8 cellular contexts compared by ENCODE assay signal in the genomic region with DNA sequence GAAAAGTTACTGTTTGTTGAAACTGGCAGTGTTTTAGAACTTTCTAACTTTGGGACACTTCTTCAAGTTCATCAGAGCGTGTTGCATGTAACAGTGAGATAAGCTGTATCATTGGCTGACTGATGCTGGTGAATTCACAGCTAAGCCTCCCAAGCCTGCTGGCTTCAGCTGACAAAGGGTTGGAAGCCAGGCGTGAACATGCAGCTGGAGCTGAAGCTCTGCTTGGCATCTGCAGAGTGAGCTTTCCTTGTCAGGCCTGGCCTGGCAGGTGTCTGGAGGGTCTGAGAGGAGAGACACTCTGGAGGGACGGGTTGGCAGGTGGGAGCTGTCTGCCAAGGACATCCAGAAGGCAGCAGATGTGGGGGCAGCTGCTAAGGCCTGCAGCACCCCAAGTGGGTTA. TPM values are rescaled to one million over a fixed set of nuclear protein-coding genes. Genes with fewer than 3 reads are reported as not detected.
DNase-seq lines count a peak whose midpoint lies in the region; ATAC-seq and TF ChIP-seq lines count a peak whose summit lies in the region.

No MANE protein-coding gene starts in this region.

- no peaks in the 10 kb centered on the region for H3K9me2 ChIP-seq in Loucy (replicated peaks; ENCODE audit: low read depth, low read length)

- intact Hi-C loops in CD4-positive, alpha-beta T cell (cut with DNase I, micrococcal nuclease), result loop anchor here (2.0 to 10.0 kb wide), 7 partner anchors 86 to 1769 kb away; a partner anchor contains a TSS

- POLR2A ChIA-PET in CD4-positive, alpha-beta T cell (lab: Charles Lee), result interaction anchor here (0.7 to 3.7 kb wide), 12 partner anchors 12 to 996 kb away, joined by 3 to 18 read pairs (median 6); a partner anchor contains a TSS

- peaks cover 72% of the 10 kb centered on the region for H3K4me1 Mint-ChIP-seq in CD4-positive, alpha-beta T cell (ENCODE audit: low read depth)
- peaks cover 81% of the 10 kb centered on the region for H3K4me1 Mint-ChIP-seq in activated naive CD8-positive, alpha-beta T cell (ENCODE audit: low read depth)

- peaks cover 10% of the 10 kb centered on the region; the same call in 1 of the 2 replicates for H3F3A ChIP-seq in Loucy (ENCODE audit: low read depth)

- H3K36me3 ChIP-seq in Loucy (ENCODE audit: insufficient read depth, low read length), result peaks cover 8% of the 10 kb centered on the region; the same call in 1 of the 2 replicates
- no peaks in the 10 kb centered on the region for H3K36me3 ChIP-seq in HAP-1 (replicated peaks)

- no peak overlapping the region for H2AFZ ChIP-seq in Loucy (ENCODE audit: low read length)

- peaks cover 40% of the 10 kb centered on the region for H4K20me1 ChIP-seq in Loucy (ENCODE audit: insufficient read depth, low read length, poor library complexity, severe bottlenecking)

- H3K4me3 Mint-ChIP-seq in CD4-positive, alpha-beta T cell, result peak overlapping the region; percentile 93
- peak overlapping the region; percentile 88 for H3K4me3 Mint-ChIP-seq in activated naive CD8-positive, alpha-beta T cell

- H3K27me3 ChIP-seq in CD4-positive, alpha-beta T cell (ENCODE audit: control insufficient read depth, insufficient read depth, low read length), result no peaks in the 10 kb centered on the region
- H3K27me3 ChIP-seq in Loucy (ENCODE audit: insufficient read depth, low read length, poor library complexity, severe bottlenecking) (no peaks in the 10 kb centered on the region), HAP-1 (ENCODE audit: low read depth) (no peaks in the 10 kb centered on the region)

- TF ChIP-seq CTCF in CD4-positive, alpha-beta T cell (IDR thresholded peaks at IDR 0.05), result no peak
- TF ChIP-seq CTCF in Loucy (conservative IDR thresholded peaks at IDR 0.05; ENCODE audit: low read length), result no peak

- H3K4me1 ChIP-seq in Loucy (ENCODE audit: insufficient read depth, low read length, poor library complexity, severe bottlenecking) (peaks cover 69% of the 10 kb centered on the region), HAP-1 (no peaks in the 10 kb centered on the region)

- H3K79me2 ChIP-seq in Loucy (ENCODE audit: insufficient read depth, low read length), result peaks cover 67% of the 10 kb centered on the region

- peak overlapping the region; percentile 93 for H3K9ac ChIP-seq in Loucy (ENCODE audit: low read depth, low read length, poor library complexity, severe bottlenecking)

- peak overlapping the region; percentile 89 for H3K27ac ChIP-seq in CD4-positive, alpha-beta T cell (ENCODE audit: low read depth, low read length)

- no peaks in the 10 kb centered on the region for H3K27me3 Mint-ChIP-seq in CD4-positive, alpha-beta T cell
- H3K27me3 Mint-ChIP-seq in activated naive CD8-positive, alpha-beta T cell, result no peaks in the 10 kb centered on the region

- peaks cover 10% of the 10 kb centered on the region for H3K36me3 Mint-ChIP-seq in CD4-positive, alpha-beta T cell (ENCODE audit: low read depth)
- H3K36me3 Mint-ChIP-seq in activated naive CD8-positive, alpha-beta T cell, result no peaks in the 10 kb centered on the region

- no peaks in the 10 kb centered on the region for H3K9me3 ChIP-seq in CD4-positive, alpha-beta T cell (ENCODE audit: control insufficient read depth, low read length)
- H3K9me3 ChIP-seq in Loucy (ENCODE audit: insufficient read depth, low read depth, low read length) (no peaks in the 10 kb centered on the region), HAP-1 (no peaks in the 10 kb centered on the region)

- peak; percentile 2 for ATAC-seq in CD4-positive, alpha-beta T cell (ENCODE audit: poor library complexity)
- ATAC-seq in GM21381 (IDR thresholded peaks at IDR 0.05; ENCODE audit: unreplicated experiment), result no peak

- H3K9me3 Mint-ChIP-seq in CD4-positive, alpha-beta T cell, result no peaks in the 10 kb centered on the region
- H3K9me3 Mint-ChIP-seq in activated naive CD8-positive, alpha-beta T cell (ENCODE audit: low read depth), result no peaks in the 10 kb centered on the region

- in situ Hi-C loops in HAP-1 (cut with MboI; ENCODE audit: low sequenced_read_pairs), result no loop called here

- H3K4me3 ChIP-seq in Loucy (ENCODE audit: low read length, poor library complexity, severe bottlenecking) (peak overlapping the region; percentile 94), HAP-1 (no peak overlapping the region)

- H3K4me2 ChIP-seq in Loucy (ENCODE audit: low read depth, low read length, poor library complexity, severe bottlenecking), result peak overlapping the region; percentile 99

- CTCF ChIA-PET in CD4-positive, alpha-beta T cell (lab: Charles Lee), result interaction anchor here (1.0 to 3.0 kb wide), 7 partner anchors 10 to 84 kb away, joined by 3 to 19 read pairs (median 7); a partner anchor contains a TSS

- DNase-seq in CD4-positive, alpha-beta T cell, result no peak
- DNase-seq in medulla oblongata (ENCODE audit: extremely low spot score) (peak; percentile 32), HAP-1 (ENCODE audit: low spot score in 2 of 2) (no peak), EL (no peak), iPS-NIHi7 (ENCODE audit: extremely low spot score) (no peak)

- peak overlapping the region; percentile 95 for H3K27ac Mint-ChIP-seq in CD4-positive, alpha-beta T cell
- H3K27ac Mint-ChIP-seq in activated naive CD8-positive, alpha-beta T cell, result peak overlapping the region; percentile 96

RNA-seq across cellular contexts. Expression of a gene that starts 1.5 kb away (rescaled TPM):
- 10 to 100 TPM; 13.2 to 14.1 TPM for total RNA-seq in CD4-positive, alpha-beta T cell
